ENCODE assay signal across 1 cellular context in genomic region chr5:143806568-143806967, GRCh38.
TF ChIP-seq lines count a peak whose summit lies in the region.

No MANE protein-coding gene starts in this region.

TF ChIP-seq in HepG2, 621 proteins besides CTCF, POLR2A, EP300 and RAD21 (continued from another document):
- TF ChIP-seq BCLAF1 (IDR thresholded peaks at IDR 0.05) (no peak), LBX2 (CRISPR knock-in tag; IDR thresholded peaks at IDR 0.05; ENCODE audit: borderline replicate concordance) (no peak), IRX3 (CRISPR knock-in tag; IDR thresholded peaks at IDR 0.05; ENCODE audit: borderline replicate concordance, low read depth) (no peak), DBP (CRISPR knock-in tag; IDR thresholded peaks at IDR 0.05; ENCODE audit: not compliant biosample characterization) (no peak), ZNF547 (CRISPR knock-in tag; IDR thresholded peaks at IDR 0.05) (no peak), KDM2A (CRISPR knock-in tag; IDR thresholded peaks at IDR 0.05; ENCODE audit: borderline replicate concordance, low read depth) (no peak), ZNF121 (CRISPR knock-in tag; IDR thresholded peaks at IDR 0.05) (no peak), CREBL2 (CRISPR knock-in tag; IDR thresholded peaks at IDR 0.05; ENCODE audit: borderline replicate concordance) (no peak), TEAD2 (CRISPR knock-in tag; IDR thresholded peaks at IDR 0.05) (no peak), ZNF788 (CRISPR knock-in tag; IDR thresholded peaks at IDR 0.05; ENCODE audit: borderline replicate concordance) (no peak), RCOR2 (CRISPR knock-in tag; IDR thresholded peaks at IDR 0.05) (no peak), KLF12 (CRISPR knock-in tag; IDR thresholded peaks at IDR 0.05; ENCODE audit: borderline replicate concordance) (no peak)
